ENCODE assay signal across 1 cellular context in genomic region chr2:218732052-218732760, GRCh38.
TF ChIP-seq lines count a peak whose summit lies in the region.

No MANE protein-coding gene starts in this region.

TF ChIP-seq in GM23338, 12 proteins besides CTCF, POLR2A, EP300 and RAD21 (continued from another document):
- TF ChIP-seq, protein P1, sequence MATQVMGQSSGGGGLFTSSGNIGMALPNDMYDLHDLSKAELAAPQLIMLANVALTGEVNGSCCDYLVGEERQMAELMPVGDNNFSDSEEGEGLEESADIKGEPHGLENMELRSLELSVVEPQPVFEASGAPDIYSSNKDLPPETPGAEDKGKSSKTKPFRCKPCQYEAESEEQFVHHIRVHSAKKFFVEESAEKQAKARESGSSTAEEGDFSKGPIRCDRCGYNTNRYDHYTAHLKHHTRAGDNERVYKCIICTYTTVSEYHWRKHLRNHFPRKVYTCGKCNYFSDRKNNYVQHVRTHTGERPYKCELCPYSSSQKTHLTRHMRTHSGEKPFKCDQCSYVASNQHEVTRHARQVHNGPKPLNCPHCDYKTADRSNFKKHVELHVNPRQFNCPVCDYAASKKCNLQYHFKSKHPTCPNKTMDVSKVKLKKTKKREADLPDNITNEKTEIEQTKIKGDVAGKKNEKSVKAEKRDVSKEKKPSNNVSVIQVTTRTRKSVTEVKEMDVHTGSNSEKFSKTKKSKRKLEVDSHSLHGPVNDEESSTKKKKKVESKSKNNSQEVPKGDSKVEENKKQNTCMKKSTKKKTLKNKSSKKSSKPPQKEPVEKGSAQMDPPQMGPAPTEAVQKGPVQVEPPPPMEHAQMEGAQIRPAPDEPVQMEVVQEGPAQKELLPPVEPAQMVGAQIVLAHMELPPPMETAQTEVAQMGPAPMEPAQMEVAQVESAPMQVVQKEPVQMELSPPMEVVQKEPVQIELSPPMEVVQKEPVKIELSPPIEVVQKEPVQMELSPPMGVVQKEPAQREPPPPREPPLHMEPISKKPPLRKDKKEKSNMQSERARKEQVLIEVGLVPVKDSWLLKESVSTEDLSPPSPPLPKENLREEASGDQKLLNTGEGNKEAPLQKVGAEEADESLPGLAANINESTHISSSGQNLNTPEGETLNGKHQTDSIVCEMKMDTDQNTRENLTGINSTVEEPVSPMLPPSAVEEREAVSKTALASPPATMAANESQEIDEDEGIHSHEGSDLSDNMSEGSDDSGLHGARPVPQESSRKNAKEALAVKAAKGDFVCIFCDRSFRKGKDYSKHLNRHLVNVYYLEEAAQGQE (IDR thresholded peaks at IDR 0.05; ENCODE audit: unreplicated experiment) = no peak
- TF ChIP-seq, protein P2, sequence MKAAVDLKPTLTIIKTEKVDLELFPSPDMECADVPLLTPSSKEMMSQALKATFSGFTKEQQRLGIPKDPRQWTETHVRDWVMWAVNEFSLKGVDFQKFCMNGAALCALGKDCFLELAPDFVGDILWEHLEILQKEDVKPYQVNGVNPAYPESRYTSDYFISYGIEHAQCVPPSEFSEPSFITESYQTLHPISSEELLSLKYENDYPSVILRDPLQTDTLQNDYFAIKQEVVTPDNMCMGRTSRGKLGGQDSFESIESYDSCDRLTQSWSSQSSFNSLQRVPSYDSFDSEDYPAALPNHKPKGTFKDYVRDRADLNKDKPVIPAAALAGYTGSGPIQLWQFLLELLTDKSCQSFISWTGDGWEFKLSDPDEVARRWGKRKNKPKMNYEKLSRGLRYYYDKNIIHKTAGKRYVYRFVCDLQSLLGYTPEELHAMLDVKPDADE (IDR thresholded peaks at IDR 0.05) = no peak
